1 cellular context compared by ENCODE assay signal in the genomic region with DNA sequence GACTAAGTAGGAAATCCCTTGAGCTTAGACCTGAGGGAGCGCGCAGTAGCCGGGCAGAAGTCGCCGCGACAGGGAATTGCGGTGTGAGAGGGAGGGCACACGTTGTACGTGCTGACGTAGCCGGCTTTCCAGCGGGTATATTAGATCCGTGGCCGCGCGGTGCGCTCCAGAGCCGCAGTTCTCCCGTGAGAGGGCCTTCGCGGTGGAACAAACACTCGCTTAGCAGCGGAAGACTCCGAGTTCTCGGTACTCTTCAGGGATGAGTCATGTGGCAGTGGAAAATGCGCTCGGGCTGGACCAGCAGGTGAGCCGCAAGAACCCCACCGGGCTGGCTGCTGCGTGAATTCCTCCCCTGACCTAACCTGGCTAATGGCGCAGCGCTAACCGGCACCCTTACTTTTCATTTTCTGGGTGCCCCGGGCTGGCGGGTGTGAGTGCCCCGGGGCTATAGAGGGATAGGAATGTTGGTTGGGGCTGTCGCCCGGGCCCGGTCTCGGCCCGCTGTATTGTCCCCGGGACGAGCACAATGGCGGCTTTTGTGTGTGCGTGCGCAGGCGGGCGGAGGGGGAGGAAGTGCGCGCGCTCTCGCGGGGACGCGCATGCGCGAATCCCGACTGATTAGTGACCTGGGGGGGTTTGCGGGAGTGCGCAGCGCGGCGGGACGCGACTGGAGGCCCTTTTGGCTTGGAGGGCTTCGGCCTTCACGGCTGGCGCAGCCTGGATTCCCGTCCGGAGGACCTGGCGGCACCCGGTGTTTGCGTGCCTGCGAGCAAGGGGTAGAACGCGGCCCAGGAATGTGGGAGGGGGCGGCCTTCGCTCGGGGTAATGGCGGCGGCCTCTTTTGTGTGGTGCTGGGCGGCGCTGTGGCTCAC.
TF ChIP-seq lines count a peak whose summit lies in the region.

A gene (plus strand): TSS at position 169 of the 872 bp plus-strand sequence. CDS start 91 bp downstream, at position 260.

TF ChIP-seq in K562, 482 proteins besides CTCF, POLR2A, EP300 and RAD21 (continued from another document and continues in another):
- TF ChIP-seq, protein P1, sequence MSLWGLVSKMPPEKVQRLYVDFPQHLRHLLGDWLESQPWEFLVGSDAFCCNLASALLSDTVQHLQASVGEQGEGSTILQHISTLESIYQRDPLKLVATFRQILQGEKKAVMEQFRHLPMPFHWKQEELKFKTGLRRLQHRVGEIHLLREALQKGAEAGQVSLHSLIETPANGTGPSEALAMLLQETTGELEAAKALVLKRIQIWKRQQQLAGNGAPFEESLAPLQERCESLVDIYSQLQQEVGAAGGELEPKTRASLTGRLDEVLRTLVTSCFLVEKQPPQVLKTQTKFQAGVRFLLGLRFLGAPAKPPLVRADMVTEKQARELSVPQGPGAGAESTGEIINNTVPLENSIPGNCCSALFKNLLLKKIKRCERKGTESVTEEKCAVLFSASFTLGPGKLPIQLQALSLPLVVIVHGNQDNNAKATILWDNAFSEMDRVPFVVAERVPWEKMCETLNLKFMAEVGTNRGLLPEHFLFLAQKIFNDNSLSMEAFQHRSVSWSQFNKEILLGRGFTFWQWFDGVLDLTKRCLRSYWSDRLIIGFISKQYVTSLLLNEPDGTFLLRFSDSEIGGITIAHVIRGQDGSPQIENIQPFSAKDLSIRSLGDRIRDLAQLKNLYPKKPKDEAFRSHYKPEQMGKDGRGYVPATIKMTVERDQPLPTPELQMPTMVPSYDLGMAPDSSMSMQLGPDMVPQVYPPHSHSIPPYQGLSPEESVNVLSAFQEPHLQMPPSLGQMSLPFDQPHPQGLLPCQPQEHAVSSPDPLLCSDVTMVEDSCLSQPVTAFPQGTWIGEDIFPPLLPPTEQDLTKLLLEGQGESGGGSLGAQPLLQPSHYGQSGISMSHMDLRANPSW (CRISPR knock-in tag; IDR thresholded peaks at IDR 0.05): peak; percentile 17; the same call in 1 of the 2 replicates
- TF ChIP-seq, protein P2, sequence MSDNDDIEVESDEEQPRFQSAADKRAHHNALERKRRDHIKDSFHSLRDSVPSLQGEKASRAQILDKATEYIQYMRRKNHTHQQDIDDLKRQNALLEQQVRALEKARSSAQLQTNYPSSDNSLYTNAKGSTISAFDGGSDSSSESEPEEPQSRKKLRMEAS (CRISPR knock-in tag; IDR thresholded peaks at IDR 0.05): no peak
- TF ChIP-seq PTBP1 (IDR thresholded peaks at IDR 0.05; ENCODE audit: low read depth, low read length): no peak
- no peak for TF ChIP-seq NCOA6 (IDR thresholded peaks at IDR 0.05)
- peak; percentile 40; the same call in 1 of the 2 replicates for TF ChIP-seq ESRRA (IDR thresholded peaks at IDR 0.05; ENCODE audit: borderline replicate concordance, low read depth)
- no peak for TF ChIP-seq RBM14 (IDR thresholded peaks at IDR 0.05; ENCODE audit: borderline replicate concordance, insufficient read depth, low read depth, low read length)
- TF ChIP-seq ZNF445 (CRISPR knock-in tag; IDR thresholded peaks at IDR 0.05; ENCODE audit: low read depth): no peak
- TF ChIP-seq NFXL1 (CRISPR knock-in tag; IDR thresholded peaks at IDR 0.05): no peak
- TF ChIP-seq CBFB (CRISPR knock-in tag; IDR thresholded peaks at IDR 0.05): 0 out of 2 replicates have a peak, but pooled peaks have one; percentile 34
- TF ChIP-seq GTF2E2 (tag; IDR thresholded peaks at IDR 0.05): peak; percentile 64
- no peak for TF ChIP-seq ELF1 (tag; IDR thresholded peaks at IDR 0.05)
- no peak for TF ChIP-seq RBM17 (IDR thresholded peaks at IDR 0.05; ENCODE audit: borderline replicate concordance, low read depth, low read length)
- TF ChIP-seq NR1H2 (CRISPR knock-in tag; IDR thresholded peaks at IDR 0.05): no peak
- peak; percentile 64 for TF ChIP-seq U2AF1 (optimal IDR thresholded peaks at IDR 0.05; ENCODE audit: low read depth, low read length)
- peak; percentile 70; the same call in 1 of the 2 replicates for TF ChIP-seq KAT7 (CRISPR knock-in tag; IDR thresholded peaks at IDR 0.05; ENCODE audit: borderline replicate concordance)
- peak; percentile 34; the same call in 1 of the 2 replicates for TF ChIP-seq HNRNPL (IDR thresholded peaks at IDR 0.05; ENCODE audit: low read depth, low read length)
- peak; percentile 12; the same call in 1 of the 2 replicates for TF ChIP-seq HLTF (IDR thresholded peaks at IDR 0.05)
- TF ChIP-seq CBX8 (IDR thresholded peaks at IDR 0.05; ENCODE audit: borderline replicate concordance, extremely low read depth, low read depth, low read length, poor library complexity, severe bottlenecking): no peak
- peak; percentile 66; the same call in 1 of the 2 replicates for TF ChIP-seq ATF7 (IDR thresholded peaks at IDR 0.05)
- TF ChIP-seq POLR2AphosphoS2 (IDR thresholded peaks at IDR 0.05; ENCODE audit: low read length): peak; percentile 78; the same call in 1 of the 2 replicates
- TF ChIP-seq TAF1 (IDR thresholded peaks at IDR 0.05; ENCODE audit: control insufficient read depth, extremely low read depth, insufficient read depth, low read length, severe bottlenecking): peak; percentile 74
- TF ChIP-seq POLR2B (IDR thresholded peaks at IDR 0.05; ENCODE audit: low read depth, partially characterized antibody): peak; percentile 98
- no peak for TF ChIP-seq ZNF140 (CRISPR knock-in tag; IDR thresholded peaks at IDR 0.05)
- TF ChIP-seq PTRF (tag; IDR thresholded peaks at IDR 0.05): no peak
- peak; percentile 87 for TF ChIP-seq PHF8 (IDR thresholded peaks at IDR 0.05; ENCODE audit: borderline replicate concordance, low read length)
- TF ChIP-seq, protein P3, sequence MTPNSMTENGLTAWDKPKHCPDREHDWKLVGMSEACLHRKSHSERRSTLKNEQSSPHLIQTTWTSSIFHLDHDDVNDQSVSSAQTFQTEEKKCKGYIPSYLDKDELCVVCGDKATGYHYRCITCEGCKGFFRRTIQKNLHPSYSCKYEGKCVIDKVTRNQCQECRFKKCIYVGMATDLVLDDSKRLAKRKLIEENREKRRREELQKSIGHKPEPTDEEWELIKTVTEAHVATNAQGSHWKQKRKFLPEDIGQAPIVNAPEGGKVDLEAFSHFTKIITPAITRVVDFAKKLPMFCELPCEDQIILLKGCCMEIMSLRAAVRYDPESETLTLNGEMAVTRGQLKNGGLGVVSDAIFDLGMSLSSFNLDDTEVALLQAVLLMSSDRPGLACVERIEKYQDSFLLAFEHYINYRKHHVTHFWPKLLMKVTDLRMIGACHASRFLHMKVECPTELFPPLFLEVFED (CRISPR knock-in tag; conservative IDR thresholded peaks at IDR 0.05): no peak
- TF ChIP-seq, protein P4, sequence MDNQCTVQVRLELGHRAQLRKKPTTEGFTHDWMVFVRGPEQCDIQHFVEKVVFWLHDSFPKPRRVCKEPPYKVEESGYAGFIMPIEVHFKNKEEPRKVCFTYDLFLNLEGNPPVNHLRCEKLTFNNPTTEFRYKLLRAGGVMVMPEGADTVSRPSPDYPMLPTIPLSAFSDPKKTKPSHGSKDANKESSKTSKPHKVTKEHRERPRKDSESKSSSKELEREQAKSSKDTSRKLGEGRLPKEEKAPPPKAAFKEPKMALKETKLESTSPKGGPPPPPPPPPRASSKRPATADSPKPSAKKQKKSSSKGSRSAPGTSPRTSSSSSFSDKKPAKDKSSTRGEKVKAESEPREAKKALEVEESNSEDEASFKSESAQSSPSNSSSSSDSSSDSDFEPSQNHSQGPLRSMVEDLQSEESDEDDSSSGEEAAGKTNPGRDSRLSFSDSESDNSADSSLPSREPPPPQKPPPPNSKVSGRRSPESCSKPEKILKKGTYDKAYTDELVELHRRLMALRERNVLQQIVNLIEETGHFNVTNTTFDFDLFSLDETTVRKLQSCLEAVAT (IDR thresholded peaks at IDR 0.05): peak in 1 of 2 experiments; percentile 79; a peak in 1 of 4 replicates
- TF ChIP-seq, protein P5, sequence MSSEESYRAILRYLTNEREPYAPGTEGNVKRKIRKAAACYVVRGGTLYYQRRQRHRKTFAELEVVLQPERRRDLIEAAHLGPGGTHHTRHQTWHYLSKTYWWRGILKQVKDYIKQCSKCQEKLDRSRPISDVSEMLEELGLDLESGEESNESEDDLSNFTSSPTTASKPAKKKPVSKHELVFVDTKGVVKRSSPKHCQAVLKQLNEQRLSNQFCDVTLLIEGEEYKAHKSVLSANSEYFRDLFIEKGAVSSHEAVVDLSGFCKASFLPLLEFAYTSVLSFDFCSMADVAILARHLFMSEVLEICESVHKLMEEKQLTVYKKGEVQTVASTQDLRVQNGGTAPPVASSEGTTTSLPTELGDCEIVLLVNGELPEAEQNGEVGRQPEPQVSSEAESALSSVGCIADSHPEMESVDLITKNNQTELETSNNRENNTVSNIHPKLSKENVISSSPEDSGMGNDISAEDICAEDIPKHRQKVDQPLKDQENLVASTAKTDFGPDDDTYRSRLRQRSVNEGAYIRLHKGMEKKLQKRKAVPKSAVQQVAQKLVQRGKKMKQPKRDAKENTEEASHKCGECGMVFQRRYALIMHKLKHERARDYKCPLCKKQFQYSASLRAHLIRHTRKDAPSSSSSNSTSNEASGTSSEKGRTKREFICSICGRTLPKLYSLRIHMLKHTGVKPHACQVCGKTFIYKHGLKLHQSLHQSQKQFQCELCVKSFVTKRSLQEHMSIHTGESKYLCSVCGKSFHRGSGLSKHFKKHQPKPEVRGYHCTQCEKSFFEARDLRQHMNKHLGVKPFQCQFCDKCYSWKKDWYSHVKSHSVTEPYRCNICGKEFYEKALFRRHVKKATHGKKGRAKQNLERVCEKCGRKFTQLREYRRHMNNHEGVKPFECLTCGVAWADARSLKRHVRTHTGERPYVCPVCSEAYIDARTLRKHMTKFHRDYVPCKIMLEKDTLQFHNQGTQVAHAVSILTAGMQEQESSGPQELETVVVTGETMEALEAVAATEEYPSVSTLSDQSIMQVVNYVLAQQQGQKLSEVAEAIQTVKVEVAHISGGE (CRISPR knock-in tag; IDR thresholded peaks at IDR 0.05): no peak
- TF ChIP-seq RBM22 (IDR thresholded peaks at IDR 0.05; ENCODE audit: low read depth, low read length, poor library complexity, severe bottlenecking): peak; percentile 99
- 0 out of 2 replicates have a peak, but pooled peaks have one; percentile 13 for TF ChIP-seq ZNF644 (tag; IDR thresholded peaks at IDR 0.05; ENCODE audit: low read depth)
- TF ChIP-seq TCFL5 (CRISPR knock-in tag; conservative IDR thresholded peaks at IDR 0.05): no peak
- 0 out of 2 replicates have a peak, but pooled peaks have one; percentile 25 for TF ChIP-seq TEAD2 (tag; IDR thresholded peaks at IDR 0.05)
- TF ChIP-seq NEUROD1 (IDR thresholded peaks at IDR 0.05; ENCODE audit: borderline replicate concordance, low read depth, low read length, partially characterized antibody): no peak
- peak; percentile 65 for TF ChIP-seq MEIS2 (IDR thresholded peaks at IDR 0.05; ENCODE audit: partially characterized antibody)
- 0 out of 2 replicates have a peak, but pooled peaks have one; percentile 41 for TF ChIP-seq ERF (CRISPR knock-in tag; IDR thresholded peaks at IDR 0.05)
- TF ChIP-seq HDAC3 (IDR thresholded peaks at IDR 0.05; ENCODE audit: borderline replicate concordance, partially characterized antibody): no peak
- peak; percentile 52; the same call in 1 of the 2 replicates for TF ChIP-seq NBN (IDR thresholded peaks at IDR 0.05; ENCODE audit: low read depth)
- TF ChIP-seq OTX1 (CRISPR knock-in tag; IDR thresholded peaks at IDR 0.05): no peak
- 0 out of 2 replicates have a peak, but pooled peaks have one; percentile 47 for TF ChIP-seq XRCC5 (IDR thresholded peaks at IDR 0.05; ENCODE audit: low read depth, low read length)
- TF ChIP-seq, protein P6, sequence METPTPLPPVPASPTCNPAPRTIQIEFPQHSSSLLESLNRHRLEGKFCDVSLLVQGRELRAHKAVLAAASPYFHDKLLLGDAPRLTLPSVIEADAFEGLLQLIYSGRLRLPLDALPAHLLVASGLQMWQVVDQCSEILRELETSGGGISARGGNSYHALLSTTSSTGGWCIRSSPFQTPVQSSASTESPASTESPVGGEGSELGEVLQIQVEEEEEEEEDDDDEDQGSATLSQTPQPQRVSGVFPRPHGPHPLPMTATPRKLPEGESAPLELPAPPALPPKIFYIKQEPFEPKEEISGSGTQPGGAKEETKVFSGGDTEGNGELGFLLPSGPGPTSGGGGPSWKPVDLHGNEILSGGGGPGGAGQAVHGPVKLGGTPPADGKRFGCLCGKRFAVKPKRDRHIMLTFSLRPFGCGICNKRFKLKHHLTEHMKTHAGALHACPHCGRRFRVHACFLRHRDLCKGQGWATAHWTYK (CRISPR knock-in tag; IDR thresholded peaks at IDR 0.05): peak; percentile 37; the same call in 1 of the 2 replicates
- peak; percentile 92 for TF ChIP-seq FUS (optimal IDR thresholded peaks at IDR 0.05; ENCODE audit: low read depth, low read length)
- peak; percentile 94 for TF ChIP-seq GTF2F1 (IDR thresholded peaks at IDR 0.05; ENCODE audit: low read depth, low read length)
- peak; percentile 99 for TF ChIP-seq PRPF4 (IDR thresholded peaks at IDR 0.05; ENCODE audit: insufficient read depth, low read depth, low read length, poor library complexity, severe bottlenecking)
- TF ChIP-seq, protein P7, sequence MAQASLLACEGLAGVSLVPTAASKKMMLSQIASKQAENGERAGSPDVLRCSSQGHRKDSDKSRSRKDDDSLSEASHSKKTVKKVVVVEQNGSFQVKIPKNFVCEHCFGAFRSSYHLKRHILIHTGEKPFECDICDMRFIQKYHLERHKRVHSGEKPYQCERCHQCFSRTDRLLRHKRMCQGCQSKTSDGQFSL (CRISPR knock-in tag; IDR thresholded peaks at IDR 0.05): peak; percentile 95
- TF ChIP-seq, protein P7 (tag; IDR thresholded peaks at IDR 0.05): peak in 1 of 2 experiments; percentile 55; a peak in 2 of 4 replicates
- no peak for TF ChIP-seq ZNF444 (CRISPR knock-in tag; IDR thresholded peaks at IDR 0.05)
- TF ChIP-seq, protein P8, sequence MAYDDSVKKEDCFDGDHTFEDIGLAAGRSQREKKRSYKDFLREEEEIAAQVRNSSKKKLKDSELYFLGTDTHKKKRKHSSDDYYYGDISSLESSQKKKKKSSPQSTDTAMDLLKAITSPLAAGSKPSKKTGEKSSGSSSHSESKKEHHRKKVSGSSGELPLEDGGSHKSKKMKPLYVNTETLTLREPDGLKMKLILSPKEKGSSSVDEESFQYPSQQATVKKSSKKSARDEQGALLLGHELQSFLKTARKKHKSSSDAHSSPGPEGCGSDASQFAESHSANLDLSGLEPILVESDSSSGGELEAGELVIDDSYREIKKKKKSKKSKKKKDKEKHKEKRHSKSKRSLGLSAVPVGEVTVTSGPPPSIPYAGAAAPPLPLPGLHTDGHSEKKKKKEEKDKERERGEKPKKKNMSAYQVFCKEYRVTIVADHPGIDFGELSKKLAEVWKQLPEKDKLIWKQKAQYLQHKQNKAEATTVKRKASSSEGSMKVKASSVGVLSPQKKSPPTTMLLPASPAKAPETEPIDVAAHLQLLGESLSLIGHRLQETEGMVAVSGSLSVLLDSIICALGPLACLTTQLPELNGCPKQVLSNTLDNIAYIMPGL (CRISPR knock-in tag; IDR thresholded peaks at IDR 0.05): peak; percentile 86; the same call in 1 of the 2 replicates
- peak; percentile 82 for TF ChIP-seq NELFE (IDR thresholded peaks at IDR 0.05; ENCODE audit: insufficient read depth, insufficient read length)
- TF ChIP-seq HDAC2 (IDR thresholded peaks at IDR 0.05): no peak
- TF ChIP-seq CCAR2 (IDR thresholded peaks at IDR 0.05; ENCODE audit: low read depth, low read length): no peak
- TF ChIP-seq ZNF436 (CRISPR knock-in tag; IDR thresholded peaks at IDR 0.05): no peak
- peak; percentile 56; the same call in 1 of the 2 replicates for TF ChIP-seq FOSL1 (tag; conservative IDR thresholded peaks at IDR 0.05)
- TF ChIP-seq PML (IDR thresholded peaks at IDR 0.05; ENCODE audit: low read length): peak; percentile 92; the same call in 1 of the 2 replicates
